In the genomic region with DNA sequence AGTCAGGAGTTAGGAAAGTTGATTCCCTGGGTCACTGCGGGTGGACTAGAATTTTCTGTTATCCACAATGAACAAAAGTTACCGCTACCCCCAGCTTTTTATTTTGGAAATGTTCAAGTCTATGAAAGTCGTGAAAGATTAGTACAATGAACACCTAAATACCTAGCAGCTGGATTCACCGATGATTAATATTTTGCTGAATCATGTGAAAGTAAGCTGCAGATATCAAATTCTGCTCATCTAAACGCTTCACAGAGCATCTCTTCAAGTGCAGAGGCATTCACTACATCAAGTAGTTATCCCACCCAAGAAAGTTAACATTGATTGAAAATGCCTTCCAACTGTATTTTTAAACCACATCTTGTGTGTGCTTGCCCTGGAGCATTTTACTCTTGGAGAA, we compare ENCODE assay signal across 1 cellular context.
A peak's percentile ranks its signal among the peaks of the same experiment; 100 is the strongest.
TF ChIP-seq lines count a peak whose summit lies in the region.

No MANE protein-coding gene starts in this region.

TF ChIP-seq in HepG2, 621 proteins besides CTCF, POLR2A, EP300 and RAD21 (continued from another document):
- TF ChIP-seq, protein P1, sequence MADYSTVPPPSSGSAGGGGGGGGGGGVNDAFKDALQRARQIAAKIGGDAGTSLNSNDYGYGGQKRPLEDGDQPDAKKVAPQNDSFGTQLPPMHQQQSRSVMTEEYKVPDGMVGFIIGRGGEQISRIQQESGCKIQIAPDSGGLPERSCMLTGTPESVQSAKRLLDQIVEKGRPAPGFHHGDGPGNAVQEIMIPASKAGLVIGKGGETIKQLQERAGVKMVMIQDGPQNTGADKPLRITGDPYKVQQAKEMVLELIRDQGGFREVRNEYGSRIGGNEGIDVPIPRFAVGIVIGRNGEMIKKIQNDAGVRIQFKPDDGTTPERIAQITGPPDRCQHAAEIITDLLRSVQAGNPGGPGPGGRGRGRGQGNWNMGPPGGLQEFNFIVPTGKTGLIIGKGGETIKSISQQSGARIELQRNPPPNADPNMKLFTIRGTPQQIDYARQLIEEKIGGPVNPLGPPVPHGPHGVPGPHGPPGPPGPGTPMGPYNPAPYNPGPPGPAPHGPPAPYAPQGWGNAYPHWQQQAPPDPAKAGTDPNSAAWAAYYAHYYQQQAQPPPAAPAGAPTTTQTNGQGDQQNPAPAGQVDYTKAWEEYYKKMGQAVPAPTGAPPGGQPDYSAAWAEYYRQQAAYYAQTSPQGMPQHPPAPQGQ (CRISPR knock-in tag; IDR thresholded peaks at IDR 0.05; ENCODE audit: borderline replicate concordance), result no peak
- TF ChIP-seq, protein P2, sequence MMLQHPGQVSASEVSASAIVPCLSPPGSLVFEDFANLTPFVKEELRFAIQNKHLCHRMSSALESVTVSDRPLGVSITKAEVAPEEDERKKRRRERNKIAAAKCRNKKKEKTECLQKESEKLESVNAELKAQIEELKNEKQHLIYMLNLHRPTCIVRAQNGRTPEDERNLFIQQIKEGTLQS (CRISPR knock-in tag; IDR thresholded peaks at IDR 0.05), result no peak
- TF ChIP-seq, protein P3, sequence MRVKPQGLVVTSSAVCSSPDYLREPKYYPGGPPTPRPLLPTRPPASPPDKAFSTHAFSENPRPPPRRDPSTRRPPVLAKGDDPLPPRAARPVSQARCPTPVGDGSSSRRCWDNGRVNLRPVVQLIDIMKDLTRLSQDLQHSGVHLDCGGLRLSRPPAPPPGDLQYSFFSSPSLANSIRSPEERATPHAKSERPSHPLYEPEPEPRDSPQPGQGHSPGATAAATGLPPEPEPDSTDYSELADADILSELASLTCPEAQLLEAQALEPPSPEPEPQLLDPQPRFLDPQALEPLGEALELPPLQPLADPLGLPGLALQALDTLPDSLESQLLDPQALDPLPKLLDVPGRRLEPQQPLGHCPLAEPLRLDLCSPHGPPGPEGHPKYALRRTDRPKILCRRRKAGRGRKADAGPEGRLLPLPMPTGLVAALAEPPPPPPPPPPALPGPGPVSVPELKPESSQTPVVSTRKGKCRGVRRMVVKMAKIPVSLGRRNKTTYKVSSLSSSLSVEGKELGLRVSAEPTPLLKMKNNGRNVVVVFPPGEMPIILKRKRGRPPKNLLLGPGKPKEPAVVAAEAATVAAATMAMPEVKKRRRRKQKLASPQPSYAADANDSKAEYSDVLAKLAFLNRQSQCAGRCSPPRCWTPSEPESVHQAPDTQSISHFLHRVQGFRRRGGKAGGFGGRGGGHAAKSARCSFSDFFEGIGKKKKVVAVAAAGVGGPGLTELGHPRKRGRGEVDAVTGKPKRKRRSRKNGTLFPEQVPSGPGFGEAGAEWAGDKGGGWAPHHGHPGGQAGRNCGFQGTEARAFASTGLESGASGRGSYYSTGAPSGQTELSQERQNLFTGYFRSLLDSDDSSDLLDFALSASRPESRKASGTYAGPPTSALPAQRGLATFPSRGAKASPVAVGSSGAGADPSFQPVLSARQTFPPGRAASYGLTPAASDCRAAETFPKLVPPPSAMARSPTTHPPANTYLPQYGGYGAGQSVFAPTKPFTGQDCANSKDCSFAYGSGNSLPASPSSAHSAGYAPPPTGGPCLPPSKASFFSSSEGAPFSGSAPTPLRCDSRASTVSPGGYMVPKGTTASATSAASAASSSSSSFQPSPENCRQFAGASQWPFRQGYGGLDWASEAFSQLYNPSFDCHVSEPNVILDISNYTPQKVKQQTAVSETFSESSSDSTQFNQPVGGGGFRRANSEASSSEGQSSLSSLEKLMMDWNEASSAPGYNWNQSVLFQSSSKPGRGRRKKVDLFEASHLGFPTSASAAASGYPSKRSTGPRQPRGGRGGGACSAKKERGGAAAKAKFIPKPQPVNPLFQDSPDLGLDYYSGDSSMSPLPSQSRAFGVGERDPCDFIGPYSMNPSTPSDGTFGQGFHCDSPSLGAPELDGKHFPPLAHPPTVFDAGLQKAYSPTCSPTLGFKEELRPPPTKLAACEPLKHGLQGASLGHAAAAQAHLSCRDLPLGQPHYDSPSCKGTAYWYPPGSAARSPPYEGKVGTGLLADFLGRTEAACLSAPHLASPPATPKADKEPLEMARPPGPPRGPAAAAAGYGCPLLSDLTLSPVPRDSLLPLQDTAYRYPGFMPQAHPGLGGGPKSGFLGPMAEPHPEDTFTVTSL (CRISPR knock-in tag; IDR thresholded peaks at IDR 0.05; ENCODE audit: borderline replicate concordance), result no peak
- TF ChIP-seq, protein P4, sequence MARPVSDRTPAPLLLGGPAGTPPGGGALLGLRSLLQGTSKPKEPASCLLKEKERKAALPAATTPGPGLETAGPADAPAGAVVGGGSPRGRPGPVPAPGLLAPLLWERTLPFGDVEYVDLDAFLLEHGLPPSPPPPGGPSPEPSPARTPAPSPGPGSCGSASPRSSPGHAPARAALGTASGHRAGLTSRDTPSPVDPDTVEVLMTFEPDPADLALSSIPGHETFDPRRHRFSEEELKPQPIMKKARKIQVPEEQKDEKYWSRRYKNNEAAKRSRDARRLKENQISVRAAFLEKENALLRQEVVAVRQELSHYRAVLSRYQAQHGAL (CRISPR knock-in tag; IDR thresholded peaks at IDR 0.05; ENCODE audit: not compliant biosample characterization), result no peak
- no peak for TF ChIP-seq NCOA2 (CRISPR knock-in tag; IDR thresholded peaks at IDR 0.05)
- TF ChIP-seq MAFK (conservative IDR thresholded peaks at IDR 0.05 in 1 of 2, IDR thresholded peaks at IDR 0.05 in 1 of 2; ENCODE audit: low read length in 2 of 2), result peak; percentile 31 to 61; a peak in 3 of 4 replicates
- no peak for TF ChIP-seq ZNF264 (CRISPR knock-in tag; IDR thresholded peaks at IDR 0.05)
- no peak for TF ChIP-seq ZNF766 (CRISPR knock-in tag; IDR thresholded peaks at IDR 0.05; ENCODE audit: borderline replicate concordance)
- no peak for TF ChIP-seq ZNF546 (CRISPR knock-in tag; conservative IDR thresholded peaks at IDR 0.05)
- TF ChIP-seq, protein P5, sequence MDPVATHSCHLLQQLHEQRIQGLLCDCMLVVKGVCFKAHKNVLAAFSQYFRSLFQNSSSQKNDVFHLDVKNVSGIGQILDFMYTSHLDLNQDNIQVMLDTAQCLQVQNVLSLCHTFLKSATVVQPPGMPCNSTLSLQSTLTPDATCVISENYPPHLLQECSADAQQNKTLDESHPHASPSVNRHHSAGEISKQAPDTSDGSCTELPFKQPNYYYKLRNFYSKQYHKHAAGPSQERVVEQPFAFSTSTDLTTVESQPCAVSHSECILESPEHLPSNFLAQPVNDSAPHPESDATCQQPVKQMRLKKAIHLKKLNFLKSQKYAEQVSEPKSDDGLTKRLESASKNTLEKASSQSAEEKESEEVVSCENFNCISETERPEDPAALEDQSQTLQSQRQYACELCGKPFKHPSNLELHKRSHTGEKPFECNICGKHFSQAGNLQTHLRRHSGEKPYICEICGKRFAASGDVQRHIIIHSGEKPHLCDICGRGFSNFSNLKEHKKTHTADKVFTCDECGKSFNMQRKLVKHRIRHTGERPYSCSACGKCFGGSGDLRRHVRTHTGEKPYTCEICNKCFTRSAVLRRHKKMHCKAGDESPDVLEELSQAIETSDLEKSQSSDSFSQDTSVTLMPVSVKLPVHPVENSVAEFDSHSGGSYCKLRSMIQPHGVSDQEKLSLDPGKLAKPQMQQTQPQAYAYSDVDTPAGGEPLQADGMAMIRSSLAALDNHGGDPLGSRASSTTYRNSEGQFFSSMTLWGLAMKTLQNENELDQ (CRISPR knock-in tag; IDR thresholded peaks at IDR 0.05; ENCODE audit: borderline replicate concordance), result no peak
- no peak for TF ChIP-seq RNF2 (conservative IDR thresholded peaks at IDR 0.05; ENCODE audit: low read depth)
